Comparison of ENCODE assay signal across 10 cellular contexts in the genomic region with DNA sequence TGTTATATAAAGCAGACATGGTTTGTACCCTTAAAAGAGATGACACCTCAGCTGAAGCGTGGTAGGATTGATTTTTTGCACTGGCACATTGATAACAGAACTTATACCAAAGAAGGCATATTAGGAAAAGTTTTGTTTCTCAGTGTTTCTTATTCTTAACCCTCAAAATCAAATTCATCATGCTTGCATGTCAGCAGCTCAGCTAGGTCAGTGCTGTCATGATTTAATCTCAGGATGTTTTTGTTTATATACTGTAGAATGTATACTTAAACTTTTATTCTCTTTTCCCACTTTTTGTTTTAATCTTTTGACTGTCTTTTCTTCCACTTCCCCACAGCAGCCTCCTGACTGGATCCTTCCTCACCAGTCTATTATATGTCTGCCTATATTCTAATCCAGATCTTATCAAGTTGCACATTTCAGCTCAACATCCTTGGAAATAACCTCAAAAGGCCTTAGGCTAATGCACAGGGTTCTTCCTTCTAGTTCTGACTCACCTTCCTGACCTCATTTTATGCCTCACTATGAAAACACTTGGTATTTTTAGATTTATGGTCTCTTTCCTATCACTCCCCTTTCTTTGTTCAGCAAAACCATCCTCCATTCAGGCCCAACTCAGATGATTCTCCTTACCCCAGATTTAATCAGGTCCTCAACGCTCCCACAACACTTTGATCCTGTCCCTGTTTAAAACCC. TPM values are rescaled to one million over a fixed set of nuclear protein-coding genes. Genes with fewer than 3 reads are reported as not detected.
DNase-seq lines count a peak whose midpoint lies in the region; ATAC-seq and TF ChIP-seq lines count a peak whose summit lies in the region.
"Had no signal": no experiment of that assay in that cellular context is flagged by ENCODE, and none has a peak within 500 bp of the region (broad histone marks: within the 10 kb centered on the region; RNA-seq: fewer than 3 reads in every experiment).

No MANE protein-coding gene starts in this region.

- WGBS in suprapubic skin, result 72% methylated on average over 2 of the region's 2 CpGs

- no peak for TF ChIP-seq EP300 in suprapubic skin (IDR thresholded peaks at IDR 0.05)

- DNase-seq in activated naive CD8-positive, alpha-beta T cell treated with anti-CD3 and anti-CD28 coated beads, Interleukin-2, amount 50 U/mL, for 24 hours, result no peak
- DNase-seq in non-pigmented ciliary epithelial cell (ENCODE audit: low read depth) (peak; percentile 46), suprapubic skin (ENCODE audit: low spot score in 2 of 2) (no peak), hypothalamus (lab: John Stamatoyannopoulos, UW) (no peak), globus pallidus (ENCODE audit: low spot score) (no peak)
- DNase-seq in stimulated activated CD4-positive, alpha-beta T cell treated with anti-CD3 and anti-CD28 coated beads, Interleukin-1b, Interleukin-23, amount 100 ng/mL, for 48 hours, result no peak
- DNase-seq: stimulated activated CD4-positive, alpha-beta T cell treated with anti-CD3 and anti-CD28 coated beads, Interleukin-2, amount 100 ng/mL, for 24 hours had no signal

- peaks cover 52% of the 10 kb centered on the region for H3K36me3 Mint-ChIP-seq in activated naive CD8-positive, alpha-beta T cell treated with anti-CD3 and anti-CD28 coated beads, Interleukin-2, amount 50 U/mL, for 24 hours (ENCODE audit: low read depth)

- peak overlapping the region; percentile 68 for H3K27ac Mint-ChIP-seq in activated naive CD8-positive, alpha-beta T cell treated with anti-CD3 and anti-CD28 coated beads, Interleukin-2, amount 50 U/mL, for 24 hours

- no peaks in the 10 kb centered on the region for H3K27me3 Mint-ChIP-seq in activated naive CD8-positive, alpha-beta T cell treated with anti-CD3 and anti-CD28 coated beads, Interleukin-2, amount 50 U/mL, for 24 hours

- H3K4me3 ChIP-seq in suprapubic skin, result no peak overlapping the region

- H3K4me3 Mint-ChIP-seq in activated naive CD8-positive, alpha-beta T cell treated with anti-CD3 and anti-CD28 coated beads, Interleukin-2, amount 50 U/mL, for 24 hours, result peak overlapping the region; percentile 12

- no peak for TF ChIP-seq POLR2A in suprapubic skin (IDR thresholded peaks at IDR 0.05)

- H3K9me3 Mint-ChIP-seq in activated naive CD8-positive, alpha-beta T cell treated with anti-CD3 and anti-CD28 coated beads, Interleukin-2, amount 50 U/mL, for 24 hours, result no peaks in the 10 kb centered on the region

- peaks cover 18% of the 10 kb centered on the region for H3K4me1 Mint-ChIP-seq in activated naive CD8-positive, alpha-beta T cell treated with anti-CD3 and anti-CD28 coated beads, Interleukin-2, amount 50 U/mL, for 24 hours

- no peak overlapping the region for H3K27ac ChIP-seq in suprapubic skin

- no peaks in the 10 kb centered on the region for H3K27me3 ChIP-seq in suprapubic skin

- H3K9me3 ChIP-seq in suprapubic skin, result no peaks in the 10 kb centered on the region

- TF ChIP-seq CTCF in suprapubic skin (IDR thresholded peaks at IDR 0.05), result no peak

- ATAC-seq in GM18868 (IDR thresholded peaks at IDR 0.05; ENCODE audit: unreplicated experiment) (peak; percentile 71), HG03439 (IDR thresholded peaks at IDR 0.05; ENCODE audit: unreplicated experiment) (peak; percentile 39)
- peak; percentile 82 for ATAC-seq in activated naive CD8-positive, alpha-beta T cell treated with anti-CD3 and anti-CD28 coated beads, Interleukin-2, amount 50 U/mL, for 24 hours

- H3K36me3 ChIP-seq in suprapubic skin, result peaks cover 88% of the 10 kb centered on the region

- peaks cover 19% of the 10 kb centered on the region for H3K4me1 ChIP-seq in suprapubic skin

RNA-seq across cellular contexts. Expression of a gene that starts 7.1 kb away (rescaled TPM):
- 10 to 100 TPM; 37.7 to 82.9 (median 56.3) TPM for total RNA-seq in suprapubic skin

RNA-seq across cellular contexts. Expression of a gene that starts 33.4 kb away (rescaled TPM):
- not detected for total RNA-seq in suprapubic skin
- total RNA-seq: epithelial cell of proximal tubule had no signal
